8 cellular contexts compared by ENCODE assay signal in genomic region chr9:133144142-133144886, GRCh38. TPM values are rescaled to one million over a fixed set of nuclear protein-coding genes. Genes with fewer than 3 reads are reported as not detected.
DNase-seq lines count a peak whose midpoint lies in the region; ATAC-seq, FAIRE-seq and TF ChIP-seq lines count a peak whose summit lies in the region.

No MANE protein-coding gene starts in this region.

- H3K27ac ChIP-seq in BLaER1, result peak overlapping the region; percentile 59
- H3K27ac ChIP-seq in neutrophil, result peak overlapping the region; percentile 38
- H3K27ac ChIP-seq in suprapubic skin, result peak overlapping the region; percentile 35

- peaks cover 81% of the 10 kb centered on the region for H3K4me1 ChIP-seq in BLaER1
- peaks cover 19 to 29% of the 10 kb centered on the region in 2 experiments for H3K4me1 ChIP-seq in neutrophil (ENCODE audit: control insufficient read depth in 1 of 2, insufficient read depth in 1 of 2, low read depth in 1 of 2, low read length in 1 of 2)
- peaks cover 85% of the 10 kb centered on the region for H3K4me1 ChIP-seq in suprapubic skin

- peaks cover 64% of the 10 kb centered on the region for H3K36me3 Mint-ChIP-seq in activated T-helper 17 cell treated with anti-CD3 and anti-CD28 coated beads, Interleukin-2, amount 50 U/mL, for 72 hours (ENCODE audit: low read depth)

- H3K27me3 ChIP-seq in BLaER1 (no peaks in the 10 kb centered on the region), neutrophil (peaks cover 33% of the 10 kb centered on the region), suprapubic skin (no peaks in the 10 kb centered on the region)

- H3K27me3 Mint-ChIP-seq in activated T-helper 17 cell treated with anti-CD3 and anti-CD28 coated beads, Interleukin-2, amount 50 U/mL, for 72 hours, result no peaks in the 10 kb centered on the region

- peaks cover 28% of the 10 kb centered on the region for H3K4me1 Mint-ChIP-seq in activated T-helper 17 cell treated with anti-CD3 and anti-CD28 coated beads, Interleukin-2, amount 50 U/mL, for 72 hours

- peak overlapping the region; percentile 90 for H3K4me3 Mint-ChIP-seq in activated T-helper 17 cell treated with anti-CD3 and anti-CD28 coated beads, Interleukin-2, amount 50 U/mL, for 72 hours

- ATAC-seq in activated T-helper 17 cell treated with anti-CD3 and anti-CD28 coated beads, Interleukin-2, amount 50 U/mL, for 72 hours (replicated peaks), result peak; percentile 73

- H3K9ac ChIP-seq in BLaER1, result peak overlapping the region; percentile 72

- no peaks in the 10 kb centered on the region for H3K9me3 ChIP-seq in BLaER1
- H3K9me3 ChIP-seq in neutrophil, result no peaks in the 10 kb centered on the region
- H3K9me3 ChIP-seq in suprapubic skin, result no peaks in the 10 kb centered on the region

- FAIRE-seq in GM19239 (lab: Jason Lieb, UNC), result peak; percentile 95

- TF ChIP-seq POLR2A in suprapubic skin (IDR thresholded peaks at IDR 0.05), result no peak

- TF ChIP-seq CTCF in fibroblast of villous mesenchyme (IDR thresholded peaks at IDR 0.05; ENCODE audit: insufficient read depth, low read depth, low read length) (peak; percentile 96), neutrophil (IDR thresholded peaks at IDR 0.05) (peak; percentile 96), suprapubic skin (IDR thresholded peaks at IDR 0.05) (peak; percentile 99)

- H3K4me2 ChIP-seq in BLaER1, result peak overlapping the region; percentile 100

- H3K36me3 ChIP-seq in BLaER1 (peaks cover 42% of the 10 kb centered on the region), neutrophil (no peaks in the 10 kb centered on the region), suprapubic skin (no peaks in the 10 kb centered on the region)

- H3K4me3 ChIP-seq in BLaER1 (peak overlapping the region; percentile 53), fibroblast of villous mesenchyme (ENCODE audit: low read depth, low read length) (peak overlapping the region; percentile 56), neutrophil (ENCODE audit: low read depth in 1 of 2, low read length in 1 of 2) (peak overlapping the region; percentile 50 to 63), suprapubic skin (peak overlapping the region; percentile 43)

- WGBS in suprapubic skin, result 4% methylated on average over 22 of the region's 52 CpGs

- H3K9me3 Mint-ChIP-seq in activated T-helper 17 cell treated with anti-CD3 and anti-CD28 coated beads, Interleukin-2, amount 50 U/mL, for 72 hours, result no peaks in the 10 kb centered on the region

- TF ChIP-seq EP300 in suprapubic skin (IDR thresholded peaks at IDR 0.05), result no peak

- DNase-seq in GM19239 (ENCODE audit: insufficient read length, low spot score) (peak; percentile 99), HT1080 (ENCODE audit: low read depth) (peak; percentile 55), RPMI7951 (ENCODE audit: low read depth) (peak; percentile 72), fibroblast of villous mesenchyme (ENCODE audit: low read depth) (peak; percentile 69), suprapubic skin (ENCODE audit: low spot score in 2 of 2) (peak in 1 of 2 donors; percentile 94)

- peak overlapping the region; percentile 90 for H3K27ac Mint-ChIP-seq in activated T-helper 17 cell treated with anti-CD3 and anti-CD28 coated beads, Interleukin-2, amount 50 U/mL, for 72 hours

- H4K20me1 ChIP-seq in BLaER1, result peaks cover 89% of the 10 kb centered on the region

RNA-seq across cellular contexts. Expression of gene GBGT1, which starts 19.4 kb away (rescaled TPM):
- total RNA-seq in HT1080 (2014; rRNA removed; shearing (Covaris generic)), result 0.13 and 0.21 TPM in 2 replicates
- not detected in 2 replicates for polyA plus RNA-seq in HT1080 (2015; cell fraction: cytosol; rRNA removed)
- 0.24 TPM in 1 of 2 replicates, not detected in the other for polyA plus RNA-seq in HT1080 (2015; cell fraction: nucleus; rRNA removed)
- 0.59 and 1.3 TPM in 2 replicates for total RNA-seq in RPMI7951 (2014; rRNA removed; shearing (Covaris generic))
- total RNA-seq in activated T-helper 17 cell treated with anti-CD3 and anti-CD28 coated beads, Interleukin-2, amount 50 U/mL, for 72 hours, result 1 to 10 TPM; 2.8 to 7.2 TPM
- total RNA-seq in fibroblast of villous mesenchyme (4.7 and 5.8 TPM in 2 replicates), suprapubic skin (10 to 100 TPM in 1 of 4 donors, 1 to 10 TPM in 3; 2.6 to 14.6 (median 5.8) TPM)

RNA-seq across cellular contexts. Expression of gene RALGDS, which starts 23.3 kb away (rescaled TPM):
- 20.9 and 23.4 TPM in 2 replicates for total RNA-seq in HT1080 (2014; rRNA removed; shearing (Covaris generic))
- polyA plus RNA-seq in HT1080 (2015; cell fraction: cytosol; rRNA removed), result 26.8 and 29.2 TPM in 2 replicates
- 67.4 and 82.9 TPM in 2 replicates for polyA plus RNA-seq in HT1080 (2015; cell fraction: nucleus; rRNA removed)
- 12.5 and 18.9 TPM in 2 replicates for total RNA-seq in RPMI7951 (2014; rRNA removed; shearing (Covaris generic))
- total RNA-seq in activated T-helper 17 cell treated with anti-CD3 and anti-CD28 coated beads, Interleukin-2, amount 50 U/mL, for 72 hours, result 100 to 1,000 TPM; 101 to 156 TPM
- total RNA-seq in fibroblast of villous mesenchyme, result 13.8 and 17.4 TPM in 2 replicates
- total RNA-seq in suprapubic skin, result 100 to 1,000 TPM; 173 to 244 (median 212) TPM
